In genomic region chr17:8593830-8594229, GRCh38 we compare ENCODE assay signal across 33 cellular contexts.
"Had no signal": no experiment of that assay in that cellular context is flagged by ENCODE, and none has a peak within 500 bp of the region (broad histone marks: within the 10 kb centered on the region; RNA-seq: fewer than 3 reads in every experiment).

No MANE protein-coding gene starts in this region.

- H3K4me1 ChIP-seq: adrenal gland, body of pancreas, breast epithelium had no signal

- H3K27me3 ChIP-seq: adrenal gland, ascending aorta, body of pancreas, brain microvascular endothelial cell, breast epithelium, cardiac muscle cell had no signal

- H3K27ac ChIP-seq: adrenal gland, body of pancreas, brain microvascular endothelial cell, breast epithelium, cardiac muscle cell had no signal

- ATAC-seq: activated naive CD4-positive, alpha-beta T cell treated with anti-CD3 and anti-CD28 coated beads, Interleukin-2, amount 50 U/mL, for 72 hours; activated naive CD8-positive, alpha-beta T cell treated with anti-CD3 and anti-CD28 coated beads, Interleukin-2, amount 50 U/mL, for 24 hours; activated T-cell treated with anti-CD3 and anti-CD28 coated beads, Interleukin-2, amount 50 U/mL, for 4 hours; activated T-cell treated with anti-CD3 and anti-CD28 coated beads, Interleukin-2, amount 50 U/mL, for 72 hours; activated T-helper 17 cell treated with anti-CD3 and anti-CD28 coated beads, Interleukin-2, amount 50 U/mL, for 72 hours; body of pancreas had no signal

- DNase-seq: activated effector memory CD4-positive, alpha-beta T cell treated with anti-CD3 and anti-CD28 coated beads, Interleukin-2, amount 50 U/mL, for 16 hours; activated effector memory CD4-positive, alpha-beta T cell treated with Interleukin-2 at 50 U/mL for 16 hours; activated gamma-delta T cell; activated gamma-delta T cell treated with Interleukin-2 at 50 U/mL for 16 hours; activated naive CD4-positive, alpha-beta T cell; activated naive CD4-positive, alpha-beta T cell treated with anti-CD3 and anti-CD28 coated beads for 36 hours; activated naive CD4-positive, alpha-beta T cell treated with anti-CD3 and anti-CD28 coated beads, Interleukin-2, amount 10 ng/mL, durations not matched to agents 7 days and 5 days; activated naive CD4-positive, alpha-beta T cell treated with anti-CD3 and anti-CD28 coated beads, Interleukin-2, amount 50 U/mL, for 16 hours; activated naive CD4-positive, alpha-beta T cell treated with Interleukin-2 at 50 U/mL for 16 hours; activated naive CD8-positive, alpha-beta T cell treated with anti-CD3 and anti-CD28 coated beads for 36 hours; activated naive CD8-positive, alpha-beta T cell treated with anti-CD3 and anti-CD28 coated beads, Interleukin-2, amount 10 ng/mL, durations not matched to agents 7 days and 5 days; activated naive CD8-positive, alpha-beta T cell treated with anti-CD3 and anti-CD28 coated beads, Interleukin-2, amount 50 U/mL, for 24 hours; activated T-cell treated with anti-CD3 and anti-CD28 coated beads, Interleukin-2, amount 50 U/mL, for 24 hours; activated T-cell treated with anti-CD3 and anti-CD28 coated beads, Interleukin-2, amount 50 U/mL, for 4 hours; activated T-cell treated with anti-CD3 and anti-CD28 coated beads, Interleukin-2, amount 50 U/mL, for 48 hours; activated T-cell treated with anti-CD3 and anti-CD28 coated beads, Interleukin-2, amount 50 U/mL, for 72 hours; adrenal gland; amniotic stem cell; amygdala; anterior cingulate cortex; aorta; body of pancreas; brain microvascular endothelial cell; caudate nucleus; central memory CD4-positive, alpha-beta T cell; cerebellar nuclear complex had no signal

- H3K36me3 ChIP-seq: adrenal gland, brain microvascular endothelial cell, breast epithelium had no signal

- FAIRE-seq: astrocyte, bronchial epithelial cell had no signal

- H3K4me3 ChIP-seq: adrenal gland, ascending aorta, body of pancreas, breast epithelium, cardiac muscle cell had no signal

- H3K9me3 ChIP-seq: adrenal gland, ascending aorta, body of pancreas, breast epithelium had no signal
